1 cellular context compared by ENCODE assay signal in the genomic region with DNA sequence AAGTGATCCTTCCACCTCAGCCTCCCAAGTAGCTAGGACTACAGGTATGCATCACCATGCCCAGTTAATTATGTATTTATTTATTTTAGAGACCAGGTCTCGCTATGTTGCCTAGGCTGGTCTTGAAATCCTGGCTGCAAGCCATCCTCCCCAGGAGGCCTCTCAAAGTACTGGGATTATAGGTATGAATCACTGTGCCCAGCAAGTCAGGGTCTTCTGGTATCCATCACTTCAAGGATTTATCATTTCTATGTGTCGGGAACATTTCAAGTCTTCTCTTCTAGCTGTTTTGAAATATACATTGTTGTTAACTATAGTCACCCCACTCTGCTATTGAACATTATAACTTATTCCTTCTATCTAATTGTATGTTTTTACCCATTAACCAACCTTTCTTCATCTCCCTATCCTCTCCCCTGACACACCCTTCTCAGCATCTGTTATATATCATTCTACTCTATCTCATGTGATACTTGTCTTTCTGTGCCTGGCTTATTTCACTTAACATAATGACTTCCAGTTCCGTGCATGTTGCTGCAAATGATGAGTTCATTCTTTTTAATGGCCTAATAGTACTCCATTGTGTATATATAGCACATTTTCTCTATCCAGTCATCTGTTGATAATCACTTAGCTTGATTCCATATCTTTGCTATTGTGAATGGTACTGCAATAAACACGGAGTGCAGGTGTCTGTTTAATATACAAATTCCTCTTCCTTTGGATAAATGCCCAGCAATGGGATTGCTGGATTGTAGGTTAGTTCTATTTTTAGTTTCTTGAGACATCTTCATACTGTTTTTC.
TF ChIP-seq lines count a peak whose summit lies in the region.

No MANE protein-coding gene starts in this region.

TF ChIP-seq in A549, 52 proteins besides CTCF, POLR2A, EP300 and RAD21 (continued from another document):
- TF ChIP-seq, protein P1, sequence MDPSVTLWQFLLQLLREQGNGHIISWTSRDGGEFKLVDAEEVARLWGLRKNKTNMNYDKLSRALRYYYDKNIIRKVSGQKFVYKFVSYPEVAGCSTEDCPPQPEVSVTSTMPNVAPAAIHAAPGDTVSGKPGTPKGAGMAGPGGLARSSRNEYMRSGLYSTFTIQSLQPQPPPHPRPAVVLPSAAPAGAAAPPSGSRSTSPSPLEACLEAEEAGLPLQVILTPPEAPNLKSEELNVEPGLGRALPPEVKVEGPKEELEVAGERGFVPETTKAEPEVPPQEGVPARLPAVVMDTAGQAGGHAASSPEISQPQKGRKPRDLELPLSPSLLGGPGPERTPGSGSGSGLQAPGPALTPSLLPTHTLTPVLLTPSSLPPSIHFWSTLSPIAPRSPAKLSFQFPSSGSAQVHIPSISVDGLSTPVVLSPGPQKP (IDR thresholded peaks at IDR 0.05; ENCODE audit: low read depth, low read length), result no peak
- TF ChIP-seq FOSB (CRISPR knock-in tag; IDR thresholded peaks at IDR 0.05), result no peak
- peak in 1 of 2 experiments; percentile 27; a peak in 1 of 5 replicates for TF ChIP-seq JUN (IDR thresholded peaks at IDR 0.05)
- TF ChIP-seq GATA3 (IDR thresholded peaks at IDR 0.05; ENCODE audit: borderline replicate concordance), result peak; percentile 35; the same call in 1 of the 2 replicates
- 0 out of 2 replicates have a peak, but pooled peaks have one; percentile 38 for TF ChIP-seq JUNB (IDR thresholded peaks at IDR 0.05)
- no peak for TF ChIP-seq HDAC2 (IDR thresholded peaks at IDR 0.05)
TF ChIP-seq in A549: peak in this region for 4.
